ENCODE assay signal across 26 cellular contexts in the genomic region with DNA sequence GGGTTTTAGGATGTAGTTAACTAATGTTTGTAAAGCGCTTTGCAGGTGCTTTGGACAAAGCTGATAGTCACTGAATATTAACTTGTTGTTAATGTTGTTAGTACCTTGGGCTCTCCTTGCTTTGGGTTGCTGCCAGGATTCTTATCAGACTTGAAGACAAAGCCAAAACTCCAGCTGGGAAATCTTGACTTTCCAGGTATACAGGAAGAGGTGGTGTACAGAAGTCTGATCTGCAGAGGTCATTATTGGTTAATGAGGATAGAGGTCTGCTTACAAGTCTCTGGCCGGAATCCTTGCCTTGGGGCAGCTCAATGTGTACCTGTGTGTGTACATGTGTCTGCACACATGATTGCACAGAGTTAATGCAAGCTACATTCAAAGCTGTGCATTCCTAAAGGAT.
"Had no signal": no experiment of that assay in that cellular context is flagged by ENCODE, and none has a peak within 500 bp of the region (broad histone marks: within the 10 kb centered on the region; RNA-seq: fewer than 3 reads in every experiment).

No MANE protein-coding gene starts in this region.

- H3K4me3 ChIP-seq: left ventricle myocardium inferior, lung, mucosa of descending colon, pancreas, prostate gland, skin epidermis, tibial nerve, uterus had no signal

- ATAC-seq: mucosa of descending colon; naive thymus-derived CD8-positive, alpha-beta T cell; right cardiac atrium; sciatic nerve; stimulated activated memory B cell treated with anti-CD40 and anti-IgM and Interleukin-4, amounts not matched to agents 10 μg/mL and 1 μg/mL and 100 μg/mL, for 72 hours; stimulated activated naive CD8-positive, alpha-beta T cell treated with anti-CD3 and anti-CD28 coated beads, Interleukin-15, amount 100 ng/mL, for 72 hours had no signal

- FAIRE-seq: islet of Langerhans, pancreas had no signal

- H3K36me3 ChIP-seq: left ventricle myocardium inferior, pancreas, prostate gland, tibial nerve, uterus had no signal

- DNase-seq: hypothalamus; immature natural killer cell; left ventricle myocardium inferior; mesendoderm; mucosa of descending colon; naive thymus-derived CD8-positive, alpha-beta T cell; nucleus accumbens; posterior cingulate gyrus; retina; right cardiac atrium; stimulated activated CD4-positive, alpha-beta T cell treated with anti-CD3 and anti-CD28 coated beads, Interleukin-1b, Interleukin-23, amount 100 ng/mL, for 48 hours; stimulated activated CD4-positive, alpha-beta T cell treated with anti-CD3 and anti-CD28 coated beads, Interleukin-2, amount 100 ng/mL, for 48 hours; stimulated activated CD4-positive, alpha-beta T cell treated with anti-CD3 and anti-CD28 coated beads, Interleukin-4, amount 100 ng/mL, for 4 hours; stimulated activated CD8-positive, alpha-beta memory T cell treated with anti-CD3 and anti-CD28 coated beads, Interleukin-4, amount 100 ng/mL, for 48 hours; stimulated activated naive CD4-positive, alpha-beta T cell treated with Interleukin-2 at 50 U/mL for 16 hours; stimulated activated naive CD8-positive, alpha-beta T cell treated with anti-CD3 and anti-CD28 coated beads, Interleukin-15, amount 100 ng/mL, for 72 hours; substantia nigra; uterus had no signal

- H3K27ac ChIP-seq: left ventricle myocardium inferior, pancreas, prostate gland, skin epidermis, tibial nerve, uterus had no signal

- H3K4me1 ChIP-seq: pancreas, prostate gland, uterus had no signal

- H3K27me3 ChIP-seq: pancreas, tibial nerve, uterus had no signal

- H3K9me3 ChIP-seq: mucosa of descending colon, pancreas, prostate gland, uterus had no signal
